In genomic region chr1:171748651-171749050, GRCh38 we compare ENCODE assay signal across 29 cellular contexts.
"Had no signal": no experiment of that assay in that cellular context is flagged by ENCODE, and none has a peak within 500 bp of the region (broad histone marks: within the 10 kb centered on the region; RNA-seq: fewer than 3 reads in every experiment).

No MANE protein-coding gene starts in this region.

- H3K4me1 Mint-ChIP-seq: endodermal cell had no signal

- H3K36me3 Mint-ChIP-seq: mesothelial cell of epicardium; naive B cell; natural killer cell treated with Interleukin-12 subunit alpha and Interleukin-12 subunit beta and Interleukin-15 and Interleukin-18, amount 100 ng/mL, for 72 hours; stimulated activated naive B cell treated with anti-CD40 and anti-IgM and Interleukin-4, amounts not matched to agents 10 μg/mL and 1 μg/mL and 100 μg/mL, for 72 hours had no signal

- H3K9me3 ChIP-seq: esophagus muscularis mucosa, gastroesophageal sphincter, heart left ventricle, mucosa of descending colon, neutrophil, pancreas, right atrium auricular region, sigmoid colon, spleen, thoracic aorta, tibial nerve, upper lobe of left lung had no signal

- H3K27me3 ChIP-seq: esophagus muscularis mucosa, foreskin keratinocyte, gastroesophageal sphincter, heart left ventricle, hepatocyte, pancreas, right atrium auricular region, sigmoid colon, spleen, tibial nerve, upper lobe of left lung had no signal

- H3K4me3 ChIP-seq: esophagus muscularis mucosa, gastroesophageal sphincter, heart left ventricle, hepatocyte, lung, mucosa of descending colon, pancreas, right atrium auricular region, sigmoid colon, spleen, thoracic aorta, tibial nerve, upper lobe of left lung had no signal

- H3K27me3 Mint-ChIP-seq: naive B cell; natural killer cell treated with Interleukin-12 subunit alpha and Interleukin-12 subunit beta and Interleukin-15 and Interleukin-18, amount 100 ng/mL, for 72 hours; progenitor cell of endocrine pancreas; stimulated activated naive B cell treated with anti-CD40 and anti-IgM and Interleukin-4, amounts not matched to agents 10 μg/mL and 1 μg/mL and 100 μg/mL, for 72 hours; stimulated activated naive CD8-positive, alpha-beta T cell treated with anti-CD3 and anti-CD28 coated beads, Interleukin-15, Interleukin-2, amounts not matched to agents 100 ng/mL and 50 ng/mL, for 24 hours had no signal

- H3K27ac ChIP-seq: esophagus muscularis mucosa, foreskin keratinocyte, gastroesophageal sphincter, heart left ventricle, hepatocyte, neutrophil, pancreas, right atrium auricular region, sigmoid colon, spleen, thoracic aorta, tibial nerve, upper lobe of left lung had no signal

- DNase-seq: effector CD8-positive, alpha-beta T cell; endodermal cell; heart left ventricle; kidney; mesenchymal stem cell; mucosa of descending colon; naive B cell; pancreas; sigmoid colon; spleen; stimulated activated naive B cell treated with anti-CD40 and anti-IgM and Interleukin-4, amounts not matched to agents 10 μg/mL and 1 μg/mL and 100 μg/mL, for 72 hours had no signal

- H3K9me3 Mint-ChIP-seq: endodermal cell; mesothelial cell of epicardium; naive B cell; natural killer cell treated with Interleukin-12 subunit alpha and Interleukin-12 subunit beta and Interleukin-15 and Interleukin-18, amount 100 ng/mL, for 72 hours; neural crest cell; stimulated activated naive B cell treated with anti-CD40 and anti-IgM and Interleukin-4, amounts not matched to agents 10 μg/mL and 1 μg/mL and 100 μg/mL, for 72 hours; stimulated activated naive CD8-positive, alpha-beta T cell treated with anti-CD3 and anti-CD28 coated beads, Interleukin-15, Interleukin-2, amounts not matched to agents 100 ng/mL and 50 ng/mL, for 24 hours had no signal

- H3K27ac Mint-ChIP-seq: endodermal cell; mesothelial cell of epicardium; naive B cell; natural killer cell treated with Interleukin-12 subunit alpha and Interleukin-12 subunit beta and Interleukin-15 and Interleukin-18, amount 100 ng/mL, for 72 hours; progenitor cell of endocrine pancreas; stimulated activated naive B cell treated with anti-CD40 and anti-IgM and Interleukin-4, amounts not matched to agents 10 μg/mL and 1 μg/mL and 100 μg/mL, for 72 hours; stimulated activated naive CD8-positive, alpha-beta T cell treated with anti-CD3 and anti-CD28 coated beads, Interleukin-15, Interleukin-2, amounts not matched to agents 100 ng/mL and 50 ng/mL, for 24 hours had no signal

- FAIRE-seq: colon, kidney, pancreas, urothelium cell line had no signal

- H3K36me3 ChIP-seq: esophagus muscularis mucosa, gastroesophageal sphincter, heart left ventricle, neutrophil, pancreas, right atrium auricular region, sigmoid colon, spleen, thoracic aorta, tibial nerve, upper lobe of left lung had no signal

- ATAC-seq: foreskin keratinocyte; gastroesophageal sphincter; heart left ventricle; left lobe of liver; mucosa of descending colon; natural killer cell treated with Interleukin-12 subunit alpha and Interleukin-12 subunit beta and Interleukin-15 and Interleukin-18, amount 100 ng/mL, for 72 hours; pancreas; stimulated activated naive B cell treated with anti-CD40 and anti-IgM and Interleukin-4, amounts not matched to agents 10 μg/mL and 1 μg/mL and 100 μg/mL, for 72 hours had no signal

- H3K4me3 Mint-ChIP-seq: endodermal cell; mesothelial cell of epicardium; naive B cell; natural killer cell treated with Interleukin-12 subunit alpha and Interleukin-12 subunit beta and Interleukin-15 and Interleukin-18, amount 100 ng/mL, for 72 hours; neural crest cell; stimulated activated naive B cell treated with anti-CD40 and anti-IgM and Interleukin-4, amounts not matched to agents 10 μg/mL and 1 μg/mL and 100 μg/mL, for 72 hours; stimulated activated naive CD8-positive, alpha-beta T cell treated with anti-CD3 and anti-CD28 coated beads, Interleukin-15, Interleukin-2, amounts not matched to agents 100 ng/mL and 50 ng/mL, for 24 hours had no signal
